Comparison of ENCODE assay signal across 12 cellular contexts in genomic region chr4:84852081-84852480, GRCh38.
DNase-seq lines count a peak whose midpoint lies in the region; ATAC-seq and TF ChIP-seq lines count a peak whose summit lies in the region.
"Had no signal": no experiment of that assay in that cellular context is flagged by ENCODE, and none has a peak within 500 bp of the region (broad histone marks: within the 10 kb centered on the region; RNA-seq: fewer than 3 reads in every experiment).

No MANE protein-coding gene starts in this region.

- no peak for ATAC-seq in HG03442 (IDR thresholded peaks at IDR 0.05; ENCODE audit: unreplicated experiment)
- no peak for ATAC-seq in GM18502 (IDR thresholded peaks at IDR 0.05; ENCODE audit: poor library complexity, unreplicated experiment)
- ATAC-seq: K562 had no signal

- H3K4me3 ChIP-seq in fibroblast of pulmonary artery (replicated peaks; ENCODE audit: low read depth, low read length) = no peak overlapping the region
- H3K4me3 ChIP-seq: K562, pancreas had no signal

- TF ChIP-seq CTCF in fibroblast of pulmonary artery (IDR thresholded peaks at IDR 0.05; ENCODE audit: low read length, missing control alignments) = no peak

- DNase-seq in Ammon's horn (ENCODE audit: low spot score) (peak; percentile 69), LHCN-M2 (ENCODE audit: low read depth) (peak; percentile 82), SHP77 (lab: John Stamatoyannopoulos, UW) (peak; percentile 79 to 84), fibroblast of pulmonary artery (ENCODE audit: low read depth) (peak; percentile 31), occipital lobe (lab: John Stamatoyannopoulos, UW) (no peak)
- no peak for DNase-seq in stimulated activated CD4-positive, alpha-beta T cell treated with anti-CD3 and anti-CD28 coated beads, Interleukin-4, amount 100 ng/mL, for 24 hours
- DNase-seq: activated CD4-positive, alpha-beta T cell treated with anti-CD3 and anti-CD28 coated beads, Interleukin-2, amount 10 ng/mL, durations not matched to agents 24 days and 14 days; activated effector memory CD4-positive, alpha-beta T cell treated with anti-CD3 and anti-CD28 coated beads, Interleukin-2, amount 50 U/mL, for 16 hours; pancreas had no signal

Comparison
In these comparisons a context has a peak if more than half of its experiments do, and no peak if none do; other contexts are left out.
1. DNase-seq: peak in Ammon's horn (single experiment), LHCN-M2 (single experiment), SHP77 (2 of 2) and fibroblast of pulmonary artery (single experiment); none in stimulated activated CD4-positive, alpha-beta T cell treated with anti-CD3 and anti-CD28 coated beads, Interleukin-4, amount 100 ng/mL, for 24 hours (single experiment) and occipital lobe (single experiment).